ENCODE assay signal across 22 cellular contexts in genomic region chr13:49271264-49271663, GRCh38. TPM values are rescaled to one million over a fixed set of nuclear protein-coding genes. Genes with fewer than 3 reads are reported as not detected.
DNase-seq lines count a peak whose midpoint lies in the region; ATAC-seq, FAIRE-seq and TF ChIP-seq lines count a peak whose summit lies in the region.
"Had no signal": no experiment of that assay in that cellular context is flagged by ENCODE, and none has a peak within 500 bp of the region (broad histone marks: within the 10 kb centered on the region; RNA-seq: fewer than 3 reads in every experiment).

No MANE protein-coding gene starts in this region.

- H3K9ac ChIP-seq in GM12878 (ENCODE audit: control insufficient read depth, insufficient read depth, low read length), result no peak overlapping the region
- H3K9ac ChIP-seq: BLaER1 treated with 17β-estradiol and CSF1 and Interleukin-3, amounts not matched to agents 10 nM and 100 nM had no signal

- WGBS in GM12878 (ENCODE audit: insufficient coverage, insufficient replicate concordance, low lambda C conversion rate, missing lambda C conversion rate), result 20% methylated on average over 1 of the region's 1 CpG

- SMC1A ChIA-PET in GM12878 (lab: Charles Lee; ENCODE audit: uncharacterized antibody, unreplicated experiment), result interaction anchor here (1.1 to 2.2 kb wide), 2 partner anchors 9 to 11 kb away, joined by 3 to 10 read pairs; no protein-coding TSS in a partner anchor

- no peak for TF ChIP-seq CTCF in GM12878 (IDR thresholded peaks at IDR 0.05 in 2 of 3, conservative IDR thresholded peaks at IDR 0.05 in 1 of 3; ENCODE audit: control insufficient read depth in 2 of 3, extremely low read depth in 1 of 3, insufficient read depth in 1 of 3, low read depth in 3 of 3, low read length in 3 of 3)

- H3K79me2 ChIP-seq in GM12878 (ENCODE audit: control insufficient read depth, insufficient read depth, low read length), result no peaks in the 10 kb centered on the region

- H3K9me3 Mint-ChIP-seq in activated T-cell treated with anti-CD3 and anti-CD28 coated beads, Interleukin-2, amount 50 U/mL, for 24 hours, result no peaks in the 10 kb centered on the region
- H3K9me3 Mint-ChIP-seq: CD4-positive, alpha-beta memory T cell had no signal

- no peak for TF ChIP-seq EP300 in GM12878 (IDR thresholded peaks at IDR 0.05; ENCODE audit: borderline replicate concordance in 1 of 2, control insufficient read depth in 1 of 2, low read depth in 2 of 2, low read length in 2 of 2)

- RAD21 ChIA-PET in GM12878 (lab: Charles Lee; ENCODE audit: unreplicated experiment), result no interaction called here

- H3K4me1 Mint-ChIP-seq in activated T-cell treated with anti-CD3 and anti-CD28 coated beads, Interleukin-2, amount 50 U/mL, for 24 hours (ENCODE audit: low read depth), result peaks cover 15% of the 10 kb centered on the region

- H3K27ac Mint-ChIP-seq in activated T-cell treated with anti-CD3 and anti-CD28 coated beads, Interleukin-2, amount 50 U/mL, for 24 hours, result peak overlapping the region; percentile 67

- no peaks in the 10 kb centered on the region for H3K27me3 ChIP-seq in GM12878 (replicated peaks in 1 of 2; ENCODE audit: control insufficient read depth in 2 of 2, insufficient read depth in 2 of 2, low read length in 1 of 2)
- H3K27me3 ChIP-seq: BLaER1 treated with 17β-estradiol and CSF1 and Interleukin-3, amounts not matched to agents 10 nM and 100 nM; SJCRH30 had no signal

- no peaks in the 10 kb centered on the region for H3K36me3 ChIP-seq in GM12878 (ENCODE audit: control insufficient read depth in 2 of 2, insufficient read depth in 2 of 2, low read length in 1 of 2)
- H3K36me3 ChIP-seq: SJCRH30 had no signal

- no peaks in the 10 kb centered on the region for H4K20me1 ChIP-seq in GM12878 (ENCODE audit: control insufficient read depth, insufficient read depth)
- H4K20me1 ChIP-seq: BLaER1 treated with 17β-estradiol and CSF1 and Interleukin-3, amounts not matched to agents 10 nM and 100 nM had no signal

- POLR2A ChIA-PET in GM12878 (lab: Charles Lee), result interaction anchor here (1.2 kb wide), 1 partner anchor 14 kb away, joined by 5 read pairs; no protein-coding TSS in a partner anchor

- DNase-seq in activated T-cell treated with anti-CD3 and anti-CD28 coated beads, Interleukin-2, amount 50 U/mL, for 24 hours, result no peak
- DNase-seq in activated T-cell treated with anti-CD3 and anti-CD28 coated beads, Interleukin-2, amount 50 U/mL, for 48 hours, result no peak
- DNase-seq in GM12878 (ENCODE audit: low read depth, low spot score), result no peak
- DNase-seq in stimulated activated naive CD8-positive, alpha-beta T cell treated with anti-CD3 and anti-CD28 coated beads, Interleukin-15, Interleukin-2, amounts not matched to agents 100 U/mL and 50 U/mL, for 24 hours, result no peak
- DNase-seq in posterior cingulate gyrus, result no peak
- DNase-seq in pons (ENCODE audit: low spot score), result no peak
- DNase-seq: 8988T; CD4-positive, alpha-beta memory T cell; DND-41; GOT3; Kasumi-1; NCI-H1417; NCI-H187; NCI-H446; NCI-H526; OCI-M1; SJCRH30 had no signal

- no peak overlapping the region for H2AFZ ChIP-seq in GM12878 (ENCODE audit: control insufficient read depth, low read depth, low read length)

- FAIRE-seq in GM12878 (lab: Jason Lieb, UNC), result no peak
- FAIRE-seq: RCC 7860 had no signal

- CTCF ChIA-PET in GM12878 (lab: Yijun Ruan, JAX), result interaction anchor here (0.6 to 1.7 kb wide), 5 partner anchors 9 to 25 kb away, joined by 3 to 5 read pairs (median 4); partner anchors contain the start of gene CDADC1

- ATAC-seq in GM18868 (IDR thresholded peaks at IDR 0.05; ENCODE audit: unreplicated experiment) (peak; percentile 54), GM12878 (peak; percentile 71), GM21723 (IDR thresholded peaks at IDR 0.05; ENCODE audit: unreplicated experiment) (no peak)
- peak; percentile 72 for ATAC-seq in stimulated activated naive CD8-positive, alpha-beta T cell treated with anti-CD3 and anti-CD28 coated beads, Interleukin-15, Interleukin-2, amounts not matched to agents 100 U/mL and 50 U/mL, for 24 hours

- no peak overlapping the region for H3K4me3 ChIP-seq in GM12878
- H3K4me3 ChIP-seq: BLaER1 treated with 17β-estradiol and CSF1 and Interleukin-3, amounts not matched to agents 10 nM and 100 nM; SJCRH30 had no signal

- in situ Hi-C loops in GM12878 (cut with MboI), result no loop called here

- peaks cover 25% of the 10 kb centered on the region for H3K36me3 Mint-ChIP-seq in activated T-cell treated with anti-CD3 and anti-CD28 coated beads, Interleukin-2, amount 50 U/mL, for 24 hours (ENCODE audit: low read depth)

- no peak for TF ChIP-seq POLR2A in GM12878 (IDR thresholded peaks at IDR 0.05; ENCODE audit: low read depth, low read length)

- H3K9me3 ChIP-seq in GM12878 (replicated peaks; ENCODE audit: control insufficient read depth, insufficient read depth, low read length), result no peaks in the 10 kb centered on the region
- H3K9me3 ChIP-seq: BLaER1 treated with 17β-estradiol and CSF1 and Interleukin-3, amounts not matched to agents 10 nM and 100 nM; SJCRH30 had no signal

- no peak for TF ChIP-seq RAD21 in GM12878 (IDR thresholded peaks at IDR 0.05; ENCODE audit: insufficient read depth, low read depth, low read length)

- H3K27me3 Mint-ChIP-seq in activated T-cell treated with anti-CD3 and anti-CD28 coated beads, Interleukin-2, amount 50 U/mL, for 24 hours, result no peaks in the 10 kb centered on the region
- H3K27me3 Mint-ChIP-seq: CD4-positive, alpha-beta memory T cell had no signal

- H3K4me1 ChIP-seq in GM12878 (ENCODE audit: control insufficient read depth, insufficient read depth, low read length), result no peaks in the 10 kb centered on the region
- H3K4me1 ChIP-seq: BLaER1 treated with 17β-estradiol and CSF1 and Interleukin-3, amounts not matched to agents 10 nM and 100 nM; SJCRH30 had no signal

- no TSS peak for BruUV-seq in GM12878 (replicated peaks; lab: Mats Ljungman, UMichigan)

- H3K4me3 Mint-ChIP-seq in activated T-cell treated with anti-CD3 and anti-CD28 coated beads, Interleukin-2, amount 50 U/mL, for 24 hours, result no peak overlapping the region
- H3K4me3 Mint-ChIP-seq: CD4-positive, alpha-beta memory T cell had no signal

- no peak overlapping the region for H3K27ac ChIP-seq in GM12878 (ENCODE audit: control insufficient read depth, insufficient read depth)
- H3K27ac ChIP-seq: BLaER1 treated with 17β-estradiol and CSF1 and Interleukin-3, amounts not matched to agents 10 nM and 100 nM; SJCRH30 had no signal

- intact Hi-C loops in GM12878 (cut with micrococcal nuclease; ENCODE audit: unreplicated experiment), result no loop called here
- intact Hi-C loops in posterior cingulate gyrus (cut with DNase I), result no loop called here

- no peak overlapping the region for H3K4me2 ChIP-seq in GM12878 (ENCODE audit: control insufficient read depth, insufficient read depth)
- H3K4me2 ChIP-seq: BLaER1 treated with 17β-estradiol and CSF1 and Interleukin-3, amounts not matched to agents 10 nM and 100 nM had no signal

TF ChIP-seq in GM12878, 131 proteins besides CTCF, POLR2A, EP300 and RAD21 (continues in another document):
- TF ChIP-seq NFIC (IDR thresholded peaks at IDR 0.05; ENCODE audit: low read depth, low read length) (peak; percentile 43; the same call in 1 of the 2 replicates), WRNIP1 (IDR thresholded peaks at IDR 0.05; ENCODE audit: borderline replicate concordance, low read depth, low read length) (no peak)

RNA-seq across cellular contexts. Expression of gene CDADC1, which starts 23.5 kb away (rescaled TPM):
- 7.1 and 12.8 TPM in 2 replicates for total RNA-seq in GM12878 (2013; cell fraction: nucleolus; rRNA removed)
- total RNA-seq in GM12878 (2014; rRNA removed), result 2.7 and 4.0 TPM in 2 replicates
- total RNA-seq in GM12878 (2014; rRNA removed; fragmentation: Illumina TruSeq; extraction: Trizol), result 2.6 and 3.5 TPM in 2 replicates
- total RNA-seq in GM12878 (2021), result 5.6 and 6.5 TPM in 2 replicates
- polyA plus RNA-seq in GM12878 (2011; ENCODE audit: low read depth), result 3.6 TPM
- 4.8 and 6.8 TPM in 2 replicates for polyA plus RNA-seq in GM12878 (2011; rRNA removed)
- 1.3 and 1.8 TPM in 2 replicates for polyA plus RNA-seq in GM12878 (2011; cell fraction: cytosol; rRNA removed)
- 2.9 and 3.5 TPM in 2 replicates for polyA plus RNA-seq in GM12878 (2011; cell fraction: nucleus; rRNA removed)
- polyA plus RNA-seq in GM12878 (2012), result 4.2 and 7.4 TPM in 2 replicates
- polyA plus RNA-seq in GM12878 (2014; fragmentation: Illumina TruSeq; extraction: Trizol), result 3.3 and 6.0 TPM in 2 replicates
- 1 to 10 TPM; 6.3 to 7.3 TPM for polyA plus RNA-seq in GM12878 (2014; fragmentation: Nextera tagmentation; extraction: Ambion mirVana)
- polyA plus RNA-seq in GM12878 (2014; rRNA removed), result 4.6 and 5.3 TPM in 2 replicates
- polyA plus RNA-seq in GM12878 (2016; fragmentation: Nextera tagmentation; extraction: Ambion mirVana), result 1 to 10 TPM; 6.3 TPM
- 2.2 and 5.1 TPM in 2 replicates for polyA minus RNA-seq in GM12878 (2011; rRNA and poly(A)+ RNA removed)
- polyA minus RNA-seq in GM12878 (2011; cell fraction: cytosol; rRNA and poly(A)+ RNA removed), result 1.1 and 1.6 TPM in 2 replicates
- 8.6 and 15.6 TPM in 2 replicates for polyA minus RNA-seq in GM12878 (2011; cell fraction: nucleus; rRNA and poly(A)+ RNA removed)

RNA-seq across cellular contexts. Expression of gene MLNR, which starts 51.1 kb away (rescaled TPM):
- not detected in 2 replicates for total RNA-seq in GM12878 (2013; cell fraction: nucleolus; rRNA removed)
- not detected in 2 replicates for total RNA-seq in GM12878 (2014; rRNA removed)
- not detected in 2 replicates for total RNA-seq in GM12878 (2014; rRNA removed; fragmentation: Illumina TruSeq; extraction: Trizol)
- not detected in 2 replicates for total RNA-seq in GM12878 (2021)
- not detected for polyA plus RNA-seq in GM12878 (2011; ENCODE audit: low read depth)
- not detected in 2 replicates for polyA plus RNA-seq in GM12878 (2011; rRNA removed)
- polyA plus RNA-seq in GM12878 (2011; cell fraction: cytosol; rRNA removed), result not detected in 2 replicates
- not detected in 2 replicates for polyA plus RNA-seq in GM12878 (2011; cell fraction: nucleus; rRNA removed)
- polyA plus RNA-seq in GM12878 (2012), result not detected in 2 replicates
- not detected in 2 replicates for polyA plus RNA-seq in GM12878 (2014; fragmentation: Illumina TruSeq; extraction: Trizol)
- polyA plus RNA-seq in GM12878 (2014; fragmentation: Nextera tagmentation; extraction: Ambion mirVana), result not detected
- not detected in 2 replicates for polyA plus RNA-seq in GM12878 (2014; rRNA removed)
- polyA plus RNA-seq in GM12878 (2016; fragmentation: Nextera tagmentation; extraction: Ambion mirVana), result not detected
- polyA minus RNA-seq in GM12878 (2011; rRNA and poly(A)+ RNA removed), result not detected in 2 replicates
- not detected in 2 replicates for polyA minus RNA-seq in GM12878 (2011; cell fraction: cytosol; rRNA and poly(A)+ RNA removed)
- not detected in 2 replicates for polyA minus RNA-seq in GM12878 (2011; cell fraction: nucleus; rRNA and poly(A)+ RNA removed)
- total RNA-seq: CD4-positive, alpha-beta memory T cell; MCF 10A; SJCRH30 had no signal
- polyA plus RNA-seq: CD4-positive, alpha-beta memory T cell had no signal
